8 cellular contexts compared by ENCODE assay signal in genomic region chrX:1391707-1392375, GRCh38. TPM values are rescaled to one million over a fixed set of nuclear protein-coding genes. Genes with fewer than 3 reads are reported as not detected.
DNase-seq lines count a peak whose midpoint lies in the region; ATAC-seq and TF ChIP-seq lines count a peak whose summit lies in the region.

TSS of gene SLC25A6 (minus strand) at chrX:1392113. CDS start at chrX:1392009, 104 bp downstream.

- no peaks in the 10 kb centered on the region for H3K27me3 Mint-ChIP-seq in activated T-cell treated with anti-CD3 and anti-CD28 coated beads, Interleukin-2, amount 50 U/mL, for 72 hours (ENCODE audit: low read depth)

- H3K4me1 ChIP-seq in DOHH2 (ENCODE audit: control insufficient read depth, low read length) (peaks cover 45% of the 10 kb centered on the region), testis (peaks cover 27% of the 10 kb centered on the region)

- H3K9me2 ChIP-seq in DOHH2 (replicated peaks; ENCODE audit: control insufficient read depth, low read length): no peaks in the 10 kb centered on the region

- H4K20me1 ChIP-seq in DOHH2 (ENCODE audit: control insufficient read depth, insufficient read depth, low read depth, low read length): peaks cover 33% of the 10 kb centered on the region

- H3K27ac ChIP-seq in DOHH2 (ENCODE audit: low read depth, low read length): peak within 1 kb of the TSS; percentile 95
- H3K27ac ChIP-seq in testis: peak within 1 kb of the TSS; percentile 96 to 99

- peak; percentile 84 for DNase-seq in LNCaP clone FGC (ENCODE audit: low read depth)
- peak; percentile 100 for DNase-seq in activated T-cell treated with anti-CD3 and anti-CD28 coated beads, Interleukin-2, amount 50 U/mL, for 72 hours
- DNase-seq in foreskin fibroblast: peak; percentile 98 to 100
- peak; percentile 66 for DNase-seq in non-pigmented ciliary epithelial cell (ENCODE audit: low read depth)
- peak; percentile 98 for DNase-seq in testis
- no peak for DNase-seq in NCI-H510A (lab: John Stamatoyannopoulos, UW)

- peak within 1 kb of the TSS; percentile 99 for H3K4me3 ChIP-seq in DOHH2 (ENCODE audit: low read length)
- peak within 1 kb of the TSS; percentile 77 for H3K4me3 ChIP-seq in LNCaP clone FGC (ENCODE audit: low read depth, low read length)
- peak within 1 kb of the TSS; percentile 92 to 100 for H3K4me3 ChIP-seq in foreskin fibroblast (ENCODE audit: low read depth in 1 of 2, low read length in 2 of 2)
- H3K4me3 ChIP-seq in testis: peak within 1 kb of the TSS; percentile 100

- H3K36me3 ChIP-seq in DOHH2 (ENCODE audit: control insufficient read depth, low read length) (peaks cover 84% of the 10 kb centered on the region), testis (ENCODE audit: low read depth, missing control alignments) (no peaks in the 10 kb centered on the region)

- H3K4me3 Mint-ChIP-seq in activated T-cell treated with anti-CD3 and anti-CD28 coated beads, Interleukin-2, amount 50 U/mL, for 72 hours: peak within 1 kb of the TSS; percentile 90 to 96

- H3K36me3 Mint-ChIP-seq in activated T-cell treated with anti-CD3 and anti-CD28 coated beads, Interleukin-2, amount 50 U/mL, for 72 hours (ENCODE audit: insufficient read depth in 2 of 2): peaks cover 24 to 42% of the 10 kb centered on the region in 2 donors

- ATAC-seq in GM21786 (IDR thresholded peaks at IDR 0.05; ENCODE audit: unreplicated experiment): peak; percentile 93
- peak; percentile 96 to 97 for ATAC-seq in activated T-cell treated with anti-CD3 and anti-CD28 coated beads, Interleukin-2, amount 50 U/mL, for 72 hours (replicated peaks in 1 of 2)

- peak within 1 kb of the TSS; percentile 86 for H3K4me2 ChIP-seq in DOHH2 (ENCODE audit: low read length)

- peak within 1 kb of the TSS; percentile 95 for H3K27ac Mint-ChIP-seq in activated T-cell treated with anti-CD3 and anti-CD28 coated beads, Interleukin-2, amount 50 U/mL, for 72 hours

- peaks cover 93% of the 10 kb centered on the region for H3K79me2 ChIP-seq in DOHH2 (ENCODE audit: control insufficient read depth, low read length)

- H3K9me3 Mint-ChIP-seq in activated T-cell treated with anti-CD3 and anti-CD28 coated beads, Interleukin-2, amount 50 U/mL, for 72 hours: no peaks in the 10 kb centered on the region

- H3K9me3 ChIP-seq in DOHH2 (ENCODE audit: control insufficient read depth, insufficient read depth, low read length) (no peaks in the 10 kb centered on the region), testis (no peaks in the 10 kb centered on the region)

- TF ChIP-seq CTCF in DOHH2 (IDR thresholded peaks at IDR 0.05; ENCODE audit: low read depth, low read length, poor library complexity, severe bottlenecking): peak; percentile 13
- TF ChIP-seq CTCF in LNCaP clone FGC (IDR thresholded peaks at IDR 0.05; ENCODE audit: control insufficient read depth, extremely low read depth, insufficient read depth): no peak
- TF ChIP-seq CTCF in foreskin fibroblast (IDR thresholded peaks at IDR 0.05; ENCODE audit: low read depth, low read length): no peak
- peak in 2 of 3 experiments; percentile 8 to 29 for TF ChIP-seq CTCF in testis (IDR thresholded peaks at IDR 0.05)

- H3K27me3 ChIP-seq in DOHH2 (ENCODE audit: control insufficient read depth, low read length) (no peaks in the 10 kb centered on the region), testis (no peaks in the 10 kb centered on the region)

- peaks cover 68% of the 10 kb centered on the region for H3K4me1 Mint-ChIP-seq in activated T-cell treated with anti-CD3 and anti-CD28 coated beads, Interleukin-2, amount 50 U/mL, for 72 hours (ENCODE audit: low read depth)

- peaks cover 30% of the 10 kb centered on the region for H3F3A ChIP-seq in DOHH2 (ENCODE audit: control insufficient read depth, insufficient read depth)

- TF ChIP-seq POLR2A in testis (IDR thresholded peaks at IDR 0.05): no peak

- intact Hi-C loops in testis (cut with DNase I; ENCODE audit: low total_unique reads): loop anchor here (10.0 kb wide), 1 partner anchor 53 kb away; no protein-coding TSS in a partner anchor

- 0 to 1% methylated on average over 15 to 64 of the region's 90 CpGs for WGBS in testis, 2 donors

RNA-seq across cellular contexts. Expression of gene SLC25A6, which starts in this region (rescaled TPM):
- 100 to 1,000 TPM; 402 to 411 TPM for total RNA-seq in activated T-cell treated with anti-CD3 and anti-CD28 coated beads, Interleukin-2, amount 50 U/mL, for 72 hours
- 100 to 1,000 TPM; 171 to 293 TPM for total RNA-seq in testis
- polyA plus RNA-seq in testis (ENCODE audit: insufficient read depth, low read depth, low replicate concordance): 157 TPM

Comparison
In these comparisons a context has a peak if more than half of its experiments do, and no peak if none do; other contexts are left out.
1. CTCF ChIP-seq: peak in DOHH2 (single experiment) and testis (2 of 3); none in LNCaP clone FGC (single experiment) and foreskin fibroblast (single experiment).
2. Peak in every context shown above with its lines, with median percentiles within 50 percentile points of each other: H3K4me3 ChIP-seq.